ENCODE assay signal across 8 cellular contexts in the genomic region with DNA sequence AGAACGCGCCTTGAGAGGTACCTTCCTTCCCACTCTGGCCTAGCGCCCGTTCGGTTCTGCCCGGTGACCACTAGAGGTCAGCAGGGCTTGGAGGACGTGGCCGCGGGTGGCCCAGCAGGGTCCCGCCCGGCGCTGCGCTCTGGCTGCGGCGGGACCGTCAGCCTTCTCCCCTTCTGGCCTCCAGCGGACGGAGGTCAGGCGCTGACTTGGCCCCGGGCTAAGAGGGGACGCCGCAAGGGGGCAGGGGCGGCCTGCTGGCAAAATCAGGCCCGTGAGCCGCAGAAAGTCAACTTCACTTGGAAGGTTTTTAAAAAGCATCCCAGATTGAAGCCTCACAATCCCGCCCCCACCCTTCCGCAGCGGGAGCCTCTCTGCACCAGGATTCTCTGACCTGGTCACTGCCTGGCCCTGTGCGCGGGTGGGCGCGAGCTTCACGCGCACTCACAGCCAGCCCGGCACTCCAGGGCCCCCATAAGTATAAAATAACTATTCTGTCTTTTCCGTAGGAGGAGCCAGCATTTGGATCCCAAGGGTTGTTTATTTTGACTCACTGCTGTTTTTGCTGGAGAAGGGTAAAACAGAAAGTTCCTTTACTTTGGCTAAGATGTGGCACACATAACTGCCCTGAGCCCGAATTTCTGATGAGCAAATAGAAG. TPM values are rescaled to one million over a fixed set of nuclear protein-coding genes. Genes with fewer than 3 reads are reported as not detected.
DNase-seq lines count a peak whose midpoint lies in the region; ATAC-seq and TF ChIP-seq lines count a peak whose summit lies in the region.

No MANE protein-coding gene starts in this region.

- intact Hi-C loops in lower leg skin (cut with DNase I; ENCODE audit: low total_unique reads): no loop called here

- 6 to 10% methylated on average over 35 of the region's 37 CpGs for WGBS in lower leg skin, 2 donors

- TF ChIP-seq CTCF in lower leg skin (IDR thresholded peaks at IDR 0.05): no peak

- H3K9me3 ChIP-seq in duodenal mucosa (ENCODE audit: control insufficient read depth in 1 of 2, low read length in 2 of 2): no peaks in the 10 kb centered on the region

- peaks cover 8 to 20% of the 10 kb centered on the region in 2 donors for H3K4me1 ChIP-seq in duodenal mucosa (ENCODE audit: control insufficient read depth in 1 of 2, insufficient read depth in 2 of 2, low read length in 2 of 2)

- H3K4me3 ChIP-seq in duodenal mucosa (ENCODE audit: low read depth in 1 of 2, low read length in 2 of 2) (peak overlapping the region; percentile 22 to 56), lower leg skin (ENCODE audit: low read depth, poor library complexity, severe bottlenecking) (no peak overlapping the region)

- no peak for ATAC-seq in HG02852 (IDR thresholded peaks at IDR 0.05; ENCODE audit: unreplicated experiment)
- ATAC-seq in GM19397 (IDR thresholded peaks at IDR 0.05; ENCODE audit: unreplicated experiment): no peak

- no peak for TF ChIP-seq POLR2A in lower leg skin (IDR thresholded peaks at IDR 0.05)

- DNase-seq in ELR (ENCODE audit: low read depth) (peak; percentile 68), NCI-H2196 (lab: John Stamatoyannopoulos, UW; ENCODE audit: unreplicated experiment) (peak; percentile 80), lower leg skin (ENCODE audit: low spot score in 2 of 2) (peak; percentile 79 to 96)
- peak; percentile 26 to 31 for DNase-seq in activated CD4-positive, alpha-beta T cell treated with anti-CD3 and anti-CD28 coated beads, Interleukin-2, amount 50 U/mL, for 24 hours (ENCODE audit: low read depth in 1 of 2, low spot score in 1 of 2)
- DNase-seq in stimulated activated CD4-positive, alpha-beta T cell treated with anti-CD3 and anti-CD28 coated beads, Interleukin-4, amount 100 ng/mL, for 24 hours: peak; percentile 56

- H3K27ac ChIP-seq in duodenal mucosa (ENCODE audit: low read depth, low read length): no peak overlapping the region

- H3K9ac ChIP-seq in duodenal mucosa (ENCODE audit: low read depth in 1 of 2, low read length in 2 of 2): no peak overlapping the region

- H3K27me3 ChIP-seq in duodenal mucosa (ENCODE audit: control insufficient read depth in 1 of 2, insufficient read depth in 2 of 2, low read length in 2 of 2): no peaks in the 10 kb centered on the region

- H3K36me3 ChIP-seq in duodenal mucosa (ENCODE audit: control insufficient read depth in 1 of 2, insufficient read depth in 2 of 2, low read length in 2 of 2): no peaks in the 10 kb centered on the region

RNA-seq across cellular contexts. Expression of gene ZBTB16, which starts 23.2 kb away (rescaled TPM):
- total RNA-seq in lower leg skin: 100 to 1,000 TPM; 167 to 369 (median 233) TPM

Comparison
In these comparisons a context has a peak if more than half of its experiments do, and no peak if none do; other contexts are left out.
1. DNase-seq: peak in every context shown above with its lines; median percentile 88 in lower leg skin; 80 in NCI-H2196; 68 in ELR; 56 in stimulated activated CD4-positive, alpha-beta T cell treated with anti-CD3 and anti-CD28 coated beads, Interleukin-4, amount 100 ng/mL, for 24 hours; 28 in activated CD4-positive, alpha-beta T cell treated with anti-CD3 and anti-CD28 coated beads, Interleukin-2, amount 50 U/mL, for 24 hours.